In genomic region chr2:61096438-61096837, GRCh38 we compare ENCODE assay signal across 39 cellular contexts.
"Had no signal": no experiment of that assay in that cellular context is flagged by ENCODE, and none has a peak within 500 bp of the region (broad histone marks: within the 10 kb centered on the region; RNA-seq: fewer than 3 reads in every experiment).

No MANE protein-coding gene starts in this region.

- H3K27me3 Mint-ChIP-seq: activated CD4-positive, alpha-beta memory T cell treated with anti-CD3 and anti-CD28 coated beads, Interleukin-2, amount 10 ng/mL, durations not matched to agents 7 days and 5 days; activated CD4-positive, alpha-beta T cell treated with anti-CD3 and anti-CD28 coated beads for 36 hours; activated CD4-positive, alpha-beta T cell treated with anti-CD3 and anti-CD28 coated beads, Interleukin-2, amount 10 ng/mL, durations not matched to agents 7 days and 5 days; activated CD8-positive, alpha-beta memory T cell treated with anti-CD3 and anti-CD28 coated beads, Interleukin-2, amount 10 ng/mL, durations not matched to agents 7 days and 5 days; activated naive CD4-positive, alpha-beta T cell treated with anti-CD3 and anti-CD28 coated beads, Interleukin-2, amount 10 ng/mL, durations not matched to agents 7 days and 5 days; activated naive CD4-positive, alpha-beta T cell treated with anti-CD3 and anti-CD28 coated beads, Interleukin-2, amount 50 U/mL, for 24 hours; activated naive CD8-positive, alpha-beta T cell; activated naive CD8-positive, alpha-beta T cell treated with anti-CD3 and anti-CD28 coated beads, Interleukin-2, amount 10 ng/mL, durations not matched to agents 7 days and 5 days; activated naive CD8-positive, alpha-beta T cell treated with anti-CD3 and anti-CD28 coated beads, Interleukin-2, amount 50 U/mL, for 24 hours; activated T-cell treated with anti-CD3 and anti-CD28 coated beads, Interleukin-2, amount 50 U/mL, for 24 hours; brain; central memory CD8-positive, alpha-beta T cell had no signal

- FAIRE-seq: bronchial epithelial cell, TTC549 had no signal

- ATAC-seq: activated CD4-positive, alpha-beta T cell treated with anti-CD3 and anti-CD28 coated beads for 36 hours; activated CD4-positive, CD25-positive, alpha-beta regulatory T cell treated with anti-CD3 and anti-CD28 coated beads, Interleukin-2, amount 50 U/mL, for 24 hours; activated CD8-positive, alpha-beta memory T cell treated with anti-CD3 and anti-CD28 coated beads, Interleukin-2, amount 10 ng/mL, durations not matched to agents 7 days and 5 days; activated CD8-positive, alpha-beta T cell treated with anti-CD3 and anti-CD28 coated beads, Interleukin-2, amount 10 ng/mL, durations not matched to agents 7 days and 5 days; activated naive CD8-positive, alpha-beta T cell treated with anti-CD3 and anti-CD28 coated beads, Interleukin-2, amount 50 U/mL, for 24 hours had no signal

- DNase-seq: activated CD4-positive, alpha-beta memory T cell treated with anti-CD3 and anti-CD28 coated beads, Interleukin-2, amount 10 ng/mL, durations not matched to agents 7 days and 5 days; activated CD4-positive, alpha-beta T cell treated with anti-CD3 and anti-CD28 coated beads for 1 hour; activated CD4-positive, alpha-beta T cell treated with anti-CD3 and anti-CD28 coated beads for 36 hours; activated CD4-positive, alpha-beta T cell treated with anti-CD3 and anti-CD28 coated beads for 48 hours; activated CD4-positive, alpha-beta T cell treated with anti-CD3 and anti-CD28 coated beads, Interleukin-2, amount 10 ng/mL, durations not matched to agents 7 days and 5 days; activated CD4-positive, alpha-beta T cell treated with anti-CD3 and anti-CD28 coated beads, Interleukin-2, amount 50 U/mL, for 48 hours; activated CD4-positive, CD25-positive, alpha-beta regulatory T cell; activated CD8-positive, alpha-beta memory T cell treated with anti-CD3 and anti-CD28 coated beads for 24 hours; activated CD8-positive, alpha-beta memory T cell treated with anti-CD3 and anti-CD28 coated beads, Interleukin-2, amount 10 ng/mL, durations not matched to agents 7 days and 5 days; activated CD8-positive, alpha-beta memory T cell treated with anti-CD3 and anti-CD28 coated beads, Interleukin-2, amount 50 U/mL, for 48 hours; activated CD8-positive, alpha-beta T cell treated with anti-CD3 and anti-CD28 coated beads, Interleukin-2, amount 10 ng/mL, durations not matched to agents 7 days and 5 days; activated effector memory CD4-positive, alpha-beta T cell treated with Interleukin-2 at 50 U/mL for 16 hours; activated gamma-delta T cell; activated naive CD4-positive, alpha-beta T cell treated with anti-CD3 and anti-CD28 coated beads, Interleukin-2, amount 10 ng/mL, durations not matched to agents 7 days and 5 days; activated naive CD4-positive, alpha-beta T cell treated with Interleukin-2 at 50 U/mL for 16 hours; activated naive CD8-positive, alpha-beta T cell treated with anti-CD3 and anti-CD28 coated beads, Interleukin-2, amount 10 ng/mL, durations not matched to agents 7 days and 5 days; activated naive CD8-positive, alpha-beta T cell treated with anti-CD3 and anti-CD28 coated beads, Interleukin-2, amount 50 U/mL, for 24 hours; activated T-cell treated with anti-CD3 and anti-CD28 coated beads, Interleukin-2, amount 50 U/mL, for 24 hours; activated T-cell treated with anti-CD3 and anti-CD28 coated beads, Interleukin-2, amount 50 U/mL, for 48 hours; amygdala; anterior cingulate cortex; caudate nucleus; cerebellar nuclear complex; T-helper 1 cell; T-helper 2 cell; T-helper 9 cell had no signal

- H3K9me3 Mint-ChIP-seq: activated CD4-positive, alpha-beta memory T cell treated with anti-CD3 and anti-CD28 coated beads, Interleukin-2, amount 10 ng/mL, durations not matched to agents 7 days and 5 days; activated CD4-positive, alpha-beta T cell treated with anti-CD3 and anti-CD28 coated beads, Interleukin-2, amount 10 ng/mL, durations not matched to agents 7 days and 5 days; activated naive CD4-positive, alpha-beta T cell treated with anti-CD3 and anti-CD28 coated beads, Interleukin-2, amount 10 ng/mL, durations not matched to agents 7 days and 5 days; activated naive CD4-positive, alpha-beta T cell treated with anti-CD3 and anti-CD28 coated beads, Interleukin-2, amount 50 U/mL, for 24 hours; activated naive CD8-positive, alpha-beta T cell treated with anti-CD3 and anti-CD28 coated beads, Interleukin-2, amount 50 U/mL, for 24 hours; activated T-cell treated with anti-CD3 and anti-CD28 coated beads, Interleukin-2, amount 50 U/mL, for 24 hours; activated T-helper 2 cell treated with anti-CD3 and anti-CD28 coated beads, Interferon-gamma antibody, Interleukin-2, Interleukin-4, amounts not matched to agents 10 μg/mL and 5 μg/mL and 100 μg/mL, durations not matched to agents 14 hours and 24 hours and 36 hours; brain; central memory CD8-positive, alpha-beta T cell; T-helper 1 cell treated with Interleukin-12 subunit alpha and Interleukin-12 subunit beta and Interleukin-4 antibody, amounts not matched to agents 30 μg/mL and 1 μg/mL, for 36 hours; T-helper 2 cell treated with Interferon-gamma antibody and Interleukin-4, amounts not matched to agents 5 μg/mL and 100 μg/mL, for 36 hours had no signal

- H3K27ac ChIP-seq: ascending aorta, cardiac muscle cell, VCaP had no signal

- H3K27me3 ChIP-seq: ascending aorta, cardiac muscle cell had no signal

- H3K36me3 ChIP-seq: ascending aorta, cardiac muscle cell had no signal

- H3K36me3 Mint-ChIP-seq: activated naive CD4-positive, alpha-beta T cell treated with anti-CD3 and anti-CD28 coated beads, Interleukin-2, amount 10 ng/mL, durations not matched to agents 7 days and 5 days; activated naive CD8-positive, alpha-beta T cell had no signal

- H3K9me3 ChIP-seq: ascending aorta had no signal

- H3K4me3 Mint-ChIP-seq: activated CD4-positive, alpha-beta memory T cell treated with anti-CD3 and anti-CD28 coated beads, Interleukin-2, amount 10 ng/mL, durations not matched to agents 7 days and 5 days; activated CD4-positive, alpha-beta T cell treated with anti-CD3 and anti-CD28 coated beads for 36 hours; activated CD4-positive, alpha-beta T cell treated with anti-CD3 and anti-CD28 coated beads, Interleukin-2, amount 10 ng/mL, durations not matched to agents 7 days and 5 days; activated CD8-positive, alpha-beta memory T cell treated with anti-CD3 and anti-CD28 coated beads, Interleukin-2, amount 10 ng/mL, durations not matched to agents 7 days and 5 days; activated CD8-positive, alpha-beta T cell treated with anti-CD3 and anti-CD28 coated beads, Interleukin-2, amount 10 ng/mL, durations not matched to agents 7 days and 5 days; activated naive CD4-positive, alpha-beta T cell treated with anti-CD3 and anti-CD28 coated beads, Interleukin-2, amount 10 ng/mL, durations not matched to agents 7 days and 5 days; activated naive CD4-positive, alpha-beta T cell treated with anti-CD3 and anti-CD28 coated beads, Interleukin-2, amount 50 U/mL, for 24 hours; activated naive CD8-positive, alpha-beta T cell; activated naive CD8-positive, alpha-beta T cell treated with anti-CD3 and anti-CD28 coated beads, Interleukin-2, amount 10 ng/mL, durations not matched to agents 7 days and 5 days; activated naive CD8-positive, alpha-beta T cell treated with anti-CD3 and anti-CD28 coated beads, Interleukin-2, amount 50 U/mL, for 24 hours; activated T-cell treated with anti-CD3 and anti-CD28 coated beads, Interleukin-2, amount 50 U/mL, for 24 hours; brain; central memory CD8-positive, alpha-beta T cell; T-helper 1 cell treated with Interleukin-12 subunit alpha and Interleukin-12 subunit beta and Interleukin-4 antibody, amounts not matched to agents 30 μg/mL and 1 μg/mL, for 36 hours; T-helper 2 cell treated with Interferon-gamma antibody and Interleukin-4, amounts not matched to agents 5 μg/mL and 100 μg/mL, for 36 hours had no signal

- H3K4me3 ChIP-seq: ascending aorta, cardiac muscle cell had no signal

- H3K27ac Mint-ChIP-seq: activated CD4-positive, alpha-beta memory T cell treated with anti-CD3 and anti-CD28 coated beads, Interleukin-2, amount 10 ng/mL, durations not matched to agents 7 days and 5 days; activated CD4-positive, alpha-beta T cell treated with anti-CD3 and anti-CD28 coated beads for 36 hours; activated CD4-positive, alpha-beta T cell treated with anti-CD3 and anti-CD28 coated beads, Interleukin-2, amount 10 ng/mL, durations not matched to agents 7 days and 5 days; activated CD8-positive, alpha-beta memory T cell treated with anti-CD3 and anti-CD28 coated beads, Interleukin-2, amount 10 ng/mL, durations not matched to agents 7 days and 5 days; activated CD8-positive, alpha-beta T cell treated with anti-CD3 and anti-CD28 coated beads, Interleukin-2, amount 10 ng/mL, durations not matched to agents 7 days and 5 days; activated naive CD4-positive, alpha-beta T cell treated with anti-CD3 and anti-CD28 coated beads, Interleukin-2, amount 10 ng/mL, durations not matched to agents 7 days and 5 days; activated naive CD4-positive, alpha-beta T cell treated with anti-CD3 and anti-CD28 coated beads, Interleukin-2, amount 50 U/mL, for 24 hours; activated naive CD8-positive, alpha-beta T cell; activated naive CD8-positive, alpha-beta T cell treated with anti-CD3 and anti-CD28 coated beads, Interleukin-2, amount 50 U/mL, for 24 hours; activated T-cell treated with anti-CD3 and anti-CD28 coated beads, Interleukin-2, amount 50 U/mL, for 24 hours; activated T-helper 2 cell treated with anti-CD3 and anti-CD28 coated beads, Interferon-gamma antibody, Interleukin-2, Interleukin-4, amounts not matched to agents 10 μg/mL and 5 μg/mL and 100 μg/mL, durations not matched to agents 14 hours and 24 hours and 36 hours; brain; T-helper 1 cell treated with Interleukin-12 subunit alpha and Interleukin-12 subunit beta and Interleukin-4 antibody, amounts not matched to agents 30 μg/mL and 1 μg/mL, for 36 hours; T-helper 2 cell treated with Interferon-gamma antibody and Interleukin-4, amounts not matched to agents 5 μg/mL and 100 μg/mL, for 36 hours had no signal

- H3K4me1 ChIP-seq: ascending aorta had no signal

- H3K4me1 Mint-ChIP-seq: activated CD4-positive, alpha-beta T cell treated with anti-CD3 and anti-CD28 coated beads for 36 hours; activated naive CD4-positive, alpha-beta T cell treated with anti-CD3 and anti-CD28 coated beads, Interleukin-2, amount 50 U/mL, for 24 hours; activated naive CD8-positive, alpha-beta T cell treated with anti-CD3 and anti-CD28 coated beads, Interleukin-2, amount 50 U/mL, for 24 hours; brain had no signal
